In the genomic region with DNA sequence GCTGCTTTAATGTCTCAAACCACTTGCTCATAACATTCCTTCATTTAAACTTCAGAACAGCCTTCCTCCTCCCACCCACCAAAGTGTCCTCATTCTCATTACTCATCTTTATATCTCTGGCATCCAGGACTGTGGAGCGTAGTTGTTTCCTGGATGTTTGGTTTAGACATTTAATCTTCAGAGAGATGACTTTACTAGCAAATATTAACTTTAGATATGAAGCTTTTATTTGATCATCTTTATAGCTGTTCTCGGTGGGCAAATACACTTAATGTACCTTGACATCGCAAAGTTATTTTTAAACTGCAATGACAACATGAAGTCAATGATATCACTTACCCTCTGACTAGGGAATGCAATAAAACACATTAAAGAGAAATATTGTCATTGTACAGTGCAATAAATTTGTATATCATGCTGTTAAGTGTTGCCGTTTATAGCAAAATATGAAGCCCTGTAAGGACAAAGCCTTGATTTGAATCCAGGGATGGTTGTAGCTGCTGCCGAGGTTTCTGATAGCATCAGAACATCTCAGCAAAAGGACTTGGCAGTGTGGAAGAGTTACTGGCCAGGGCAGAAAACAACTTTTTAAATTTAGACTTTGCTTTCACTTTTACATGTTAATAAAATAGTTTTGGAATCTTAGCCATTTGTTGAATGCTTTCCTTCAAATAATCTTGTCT, we compare ENCODE assay signal across 14 cellular contexts. TPM values are rescaled to one million over a fixed set of nuclear protein-coding genes. Genes with fewer than 3 reads are reported as not detected.
DNase-seq lines count a peak whose midpoint lies in the region; ATAC-seq and TF ChIP-seq lines count a peak whose summit lies in the region.
"Had no signal": no experiment of that assay in that cellular context is flagged by ENCODE, and none has a peak within 500 bp of the region (broad histone marks: within the 10 kb centered on the region; RNA-seq: fewer than 3 reads in every experiment).

No MANE protein-coding gene starts in this region.

- peak overlapping the region in 1 of 10 donors; percentile 20 for H3K4me3 ChIP-seq in heart right ventricle
- peak overlapping the region in 1 of 2 donors; percentile 15 for H3K4me3 ChIP-seq in vagina
- peak overlapping the region in 1 of 3 donors; percentile 26 for H3K4me3 ChIP-seq in breast epithelium
- H3K4me3 ChIP-seq: pancreas had no signal

- peaks cover 0 to 20% (median 14%) of the 10 kb centered on the region in 9 donors for H3K4me1 ChIP-seq in heart right ventricle
- H3K4me1 ChIP-seq in vagina: peaks cover 17% of the 10 kb centered on the region
- H3K4me1 ChIP-seq in breast epithelium: peaks cover 0 to 5% of the 10 kb centered on the region in 2 donors

- WGBS in heart right ventricle, 2 donors: 50 to 51% methylated on average over 5 of the region's 5 CpGs

- in situ Hi-C loops in KBM-7 (cut with MboI; ENCODE audit: low pct_unique_long_range_greater_than_20kb, low sequenced_read_pairs): no loop called here

- DNase-seq in left ventricle myocardium superior: no peak
- DNase-seq in heart right ventricle: no peak
- peak; percentile 84 for DNase-seq in iris pigment epithelial cell (ENCODE audit: low read depth)
- DNase-seq in vagina (ENCODE audit: extremely low spot score in 2 of 2): no peak
- DNase-seq in KBM-7: no peak
- DNase-seq in breast epithelium (ENCODE audit: low spot score in 2 of 2): no peak
- DNase-seq: activated naive CD4-positive, alpha-beta T cell treated with Interleukin-2 at 50 U/mL for 16 hours; erythroblast; midbrain; MM.1S; pancreas had no signal

- H3K9me3 ChIP-seq in heart right ventricle (no peaks in the 10 kb centered on the region), vagina (no peaks in the 10 kb centered on the region), breast epithelium (no peaks in the 10 kb centered on the region)
- H3K9me3 ChIP-seq: pancreas had no signal

- H3K27me3 ChIP-seq in heart right ventricle (peaks cover 0 to 34% (median 4%) of the 10 kb centered on the region in 7 donors), vagina (no peaks in the 10 kb centered on the region), breast epithelium (no peaks in the 10 kb centered on the region)
- H3K27me3 ChIP-seq: pancreas had no signal

- TF ChIP-seq CTCF in heart right ventricle (IDR thresholded peaks at IDR 0.05) (no peak), vagina (IDR thresholded peaks at IDR 0.05) (no peak), breast epithelium (IDR thresholded peaks at IDR 0.05) (no peak)

- intact Hi-C loops in left ventricle myocardium superior (cut with micrococcal nuclease) (no loop called here), heart right ventricle (cut with DNase I) (loop anchor here in 1 of 10 donors (5.0 kb wide), 1 partner anchor 62 kb away; no protein-coding TSS in a partner anchor), vagina (cut with DNase I) (no loop called here), breast epithelium (cut with DNase I; ENCODE audit: low total_unique reads) (no loop called here)

- TF ChIP-seq POLR2A in vagina (IDR thresholded peaks at IDR 0.05): no peak
- no peak for TF ChIP-seq POLR2A in breast epithelium (IDR thresholded peaks at IDR 0.05)

- H3K27ac ChIP-seq in heart right ventricle: peak overlapping the region in 1 of 10 donors; percentile 46
- peak overlapping the region; percentile 3 for H3K27ac ChIP-seq in vagina
- H3K27ac ChIP-seq in breast epithelium: no peak overlapping the region
- H3K27ac ChIP-seq: pancreas had no signal

- H3K36me3 ChIP-seq in heart right ventricle: no peaks in the 10 kb centered on the region
- no peaks in the 10 kb centered on the region for H3K36me3 ChIP-seq in vagina
- no peaks in the 10 kb centered on the region for H3K36me3 ChIP-seq in breast epithelium
- H3K36me3 ChIP-seq: pancreas had no signal

- ATAC-seq in left ventricle myocardium superior: peak; percentile 55
- no peak for ATAC-seq in heart right ventricle
- peak; percentile 21; the same call in 2 of the 3 replicates for ATAC-seq in SK-N-SH treated with all-trans-retinoic acid at 6 μM for 48 hours
- no peak for ATAC-seq in GM19351 (IDR thresholded peaks at IDR 0.05; ENCODE audit: unreplicated experiment)

TF ChIP-seq in SK-N-SH treated with all-trans-retinoic acid at 6 μM for 48 hours, 23 proteins besides CTCF, POLR2A, EP300 and RAD21:
- TF ChIP-seq TCF4 (CRISPR knock-in tag; IDR thresholded peaks at IDR 0.05; ENCODE audit: borderline replicate concordance) (no peak), ISL1 (CRISPR knock-in tag; IDR thresholded peaks at IDR 0.05) (peak; percentile 59), OSR1 (CRISPR knock-in tag; IDR thresholded peaks at IDR 0.05) (no peak)

RNA-seq across cellular contexts. Expression of gene LAMA3, which starts 4.6 kb away (rescaled TPM):
- total RNA-seq in left ventricle myocardium superior: 3.4 TPM
- 1 to 10 TPM in 9 of 10 donors, under 1 TPM in 1; 0.89 to 5.3 (median 3.3) TPM for total RNA-seq in heart right ventricle
- polyA plus RNA-seq in heart right ventricle: 1 to 10 TPM; 1.7 to 3.7 TPM
- total RNA-seq in vagina: 106 TPM
- 100 to 1,000 TPM in 2 of 3 donors, 10 to 100 TPM in 1; 43.4 to 173 (median 127) TPM for total RNA-seq in breast epithelium

RNA-seq across cellular contexts. Expression of gene ANKRD29, which starts 21.9 kb away (rescaled TPM):
- total RNA-seq in left ventricle myocardium superior (9.8 TPM), heart right ventricle (1 to 10 TPM; 2.8 to 8.5 (median 6.0) TPM), vagina (32.9 TPM), breast epithelium (10 to 100 TPM in 1 of 3 donors, 1 to 10 TPM in 2; 8.8 to 13.8 (median 9.9) TPM)
- 10 to 100 TPM in 1 of 2 donors, 1 to 10 TPM in 1; 2.1 to 11.5 TPM for polyA plus RNA-seq in heart right ventricle
- total RNA-seq: activated CD8-positive, alpha-beta memory T cell treated with anti-CD3 and anti-CD28 coated beads for 36 hours had no signal

Comparison
In these comparisons a context has a peak if more than half of its experiments do, and no peak if none do; other contexts are left out.
1. ATAC-seq: peak in left ventricle myocardium superior (single experiment) and SK-N-SH treated with all-trans-retinoic acid at 6 μM for 48 hours (single experiment); none in heart right ventricle (0 of 8) and GM19351 (single experiment).